8 cellular contexts compared by ENCODE assay signal in the genomic region with DNA sequence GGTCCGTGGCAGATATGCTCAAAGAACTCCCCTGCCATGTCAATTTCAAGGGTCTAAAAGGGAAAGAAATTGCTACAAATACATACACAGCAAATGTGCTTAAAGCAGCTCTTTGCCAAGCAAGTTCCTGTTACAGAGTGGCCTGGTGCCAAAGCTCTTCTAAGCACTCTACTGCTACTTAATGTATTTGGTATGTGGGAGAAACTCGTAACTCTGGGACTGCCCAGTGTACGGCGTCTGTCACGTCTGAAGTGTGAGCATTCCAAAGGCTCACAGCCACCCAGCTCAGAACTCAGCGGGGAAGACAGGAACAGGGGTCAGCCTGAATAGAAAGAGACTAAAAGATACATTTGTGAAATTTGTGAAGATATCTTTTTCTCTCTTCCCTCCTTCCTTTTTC. TPM values are rescaled to one million over a fixed set of nuclear protein-coding genes. Genes with fewer than 3 reads are reported as not detected.
DNase-seq lines count a peak whose midpoint lies in the region; ATAC-seq, FAIRE-seq and TF ChIP-seq lines count a peak whose summit lies in the region.

No MANE protein-coding gene starts in this region.

- H3K27ac ChIP-seq in A549: peak overlapping the region; percentile 75 to 82

- TF ChIP-seq CTCF in A549 (IDR thresholded peaks at IDR 0.05): no peak

- ATAC-seq in A549 (peak; percentile 89 to 97), SK-N-SH treated with all-trans-retinoic acid at 6 μM for 48 hours (peak; percentile 87), GM21515 (IDR thresholded peaks at IDR 0.05; ENCODE audit: unreplicated experiment) (no peak)

- H3K9me3 ChIP-seq in A549: no peaks in the 10 kb centered on the region

- POLR2A ChIA-PET in A549 (lab: Yijun Ruan, JAX): interaction anchor here (1.4 kb wide), 1 partner anchor 9 kb away, joined by 5 read pairs; no protein-coding TSS in a partner anchor

- H3K4me2 ChIP-seq in A549: peak overlapping the region; percentile 88

- TF ChIP-seq RAD21 in A549 (conservative IDR thresholded peaks at IDR 0.05 in 1 of 2, IDR thresholded peaks at IDR 0.05 in 1 of 2): peak; percentile 14 to 29; a peak in 2 of 5 replicates

- CTCF ChIA-PET in A549 (lab: Yijun Ruan, JAX): interaction anchor here (3.7 kb wide), 1 partner anchor 10 kb away, joined by 10 read pairs; no protein-coding TSS in a partner anchor

- peak; percentile 51 to 89 for DNase-seq in A549 (ENCODE audit: low read depth in 1 of 2, low spot score in 1 of 2)
- DNase-seq in HT1080 (ENCODE audit: low read depth): peak; percentile 89
- DNase-seq in glomerular visceral epithelial cell (ENCODE audit: extremely low spot score): peak; percentile 92
- peak; percentile 94 for DNase-seq in pulmonary artery endothelial cell (ENCODE audit: low read depth, low spot score)
- no peak for DNase-seq in activated CD4-positive, CD25-positive, alpha-beta regulatory T cell (lab: John Stamatoyannopoulos, UW)
- DNase-seq in SW480 (ENCODE audit: low spot score): no peak

- under 1% methylated on average over 6 of the region's 6 CpGs for WGBS in A549 (ENCODE audit: missing lambda C conversion rate)

- peak overlapping the region; percentile 30 for H3K4me3 ChIP-seq in A549

- TF ChIP-seq EP300 in A549 (IDR thresholded peaks at IDR 0.05): no peak

- H3K4me1 ChIP-seq in A549: peaks cover 54% of the 10 kb centered on the region

- TF ChIP-seq POLR2A in A549 (IDR thresholded peaks at IDR 0.05; ENCODE audit: low read length): no peak

- peak; percentile 59 for FAIRE-seq in A549 (lab: Jason Lieb, UNC)

TF ChIP-seq in A549, 52 proteins besides CTCF, POLR2A, EP300 and RAD21:
- TF ChIP-seq GATA3 (IDR thresholded peaks at IDR 0.05; ENCODE audit: borderline replicate concordance) (peak; percentile 21; the same call in 1 of the 2 replicates), MAFK (IDR thresholded peaks at IDR 0.05; ENCODE audit: partially characterized antibody) (peak; percentile 19), ZC3H11A (IDR thresholded peaks at IDR 0.05) (no peak)
- TF ChIP-seq, protein P1, sequence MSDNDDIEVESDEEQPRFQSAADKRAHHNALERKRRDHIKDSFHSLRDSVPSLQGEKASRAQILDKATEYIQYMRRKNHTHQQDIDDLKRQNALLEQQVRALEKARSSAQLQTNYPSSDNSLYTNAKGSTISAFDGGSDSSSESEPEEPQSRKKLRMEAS (IDR thresholded peaks at IDR 0.05): peak; percentile 65

TF ChIP-seq in SK-N-SH treated with all-trans-retinoic acid at 6 μM for 48 hours, 23 proteins besides CTCF, POLR2A, EP300 and RAD21:
- TF ChIP-seq ISL1 (CRISPR knock-in tag; IDR thresholded peaks at IDR 0.05) (peak; percentile 85), SNAI2 (CRISPR knock-in tag; IDR thresholded peaks at IDR 0.05) (no peak)
- TF ChIP-seq, protein P2, sequence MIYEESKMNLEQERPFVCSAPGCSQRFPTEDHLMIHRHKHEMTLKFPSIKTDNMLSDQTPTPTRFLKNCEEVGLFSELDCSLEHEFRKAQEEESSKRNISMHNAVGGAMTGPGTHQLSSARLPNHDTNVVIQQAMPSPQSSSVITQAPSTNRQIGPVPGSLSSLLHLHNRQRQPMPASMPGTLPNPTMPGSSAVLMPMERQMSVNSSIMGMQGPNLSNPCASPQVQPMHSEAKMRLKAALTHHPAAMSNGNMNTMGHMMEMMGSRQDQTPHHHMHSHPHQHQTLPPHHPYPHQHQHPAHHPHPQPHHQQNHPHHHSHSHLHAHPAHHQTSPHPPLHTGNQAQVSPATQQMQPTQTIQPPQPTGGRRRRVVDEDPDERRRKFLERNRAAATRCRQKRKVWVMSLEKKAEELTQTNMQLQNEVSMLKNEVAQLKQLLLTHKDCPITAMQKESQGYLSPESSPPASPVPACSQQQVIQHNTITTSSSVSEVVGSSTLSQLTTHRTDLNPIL (CRISPR knock-in tag; IDR thresholded peaks at IDR 0.05; ENCODE audit: low read depth): peak; percentile 48; the same call in 1 of the 2 replicates
- TF ChIP-seq, protein P3, sequence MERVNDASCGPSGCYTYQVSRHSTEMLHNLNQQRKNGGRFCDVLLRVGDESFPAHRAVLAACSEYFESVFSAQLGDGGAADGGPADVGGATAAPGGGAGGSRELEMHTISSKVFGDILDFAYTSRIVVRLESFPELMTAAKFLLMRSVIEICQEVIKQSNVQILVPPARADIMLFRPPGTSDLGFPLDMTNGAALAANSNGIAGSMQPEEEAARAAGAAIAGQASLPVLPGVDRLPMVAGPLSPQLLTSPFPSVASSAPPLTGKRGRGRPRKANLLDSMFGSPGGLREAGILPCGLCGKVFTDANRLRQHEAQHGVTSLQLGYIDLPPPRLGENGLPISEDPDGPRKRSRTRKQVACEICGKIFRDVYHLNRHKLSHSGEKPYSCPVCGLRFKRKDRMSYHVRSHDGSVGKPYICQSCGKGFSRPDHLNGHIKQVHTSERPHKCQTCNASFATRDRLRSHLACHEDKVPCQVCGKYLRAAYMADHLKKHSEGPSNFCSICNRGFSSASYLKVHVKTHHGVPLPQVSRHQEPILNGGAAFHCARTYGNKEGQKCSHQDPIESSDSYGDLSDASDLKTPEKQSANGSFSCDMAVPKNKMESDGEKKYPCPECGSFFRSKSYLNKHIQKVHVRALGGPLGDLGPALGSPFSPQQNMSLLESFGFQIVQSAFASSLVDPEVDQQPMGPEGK (CRISPR knock-in tag; IDR thresholded peaks at IDR 0.05; ENCODE audit: borderline replicate concordance): no peak
TF ChIP-seq in SK-N-SH treated with all-trans-retinoic acid at 6 μM for 48 hours: peak in this region for 2.

RNA-seq across cellular contexts. Expression of a gene that starts 54.6 kb away (rescaled TPM):
- polyA plus RNA-seq in A549 (2011; rRNA removed): 4.1 TPM in 2 replicates
- 0.87 and 1.1 TPM in 2 replicates for polyA plus RNA-seq in A549 (2012; cell fraction: cytosol; rRNA removed)
- polyA plus RNA-seq in A549 (2012; cell fraction: nucleus; rRNA removed): 1.2 and 2.1 TPM in 2 replicates
- polyA plus RNA-seq in A549 (2017; fragmentation: RNase III; extraction: RNeasy Plus Mini Kit Qiagen cat#74134 plus additional on column Dnase treatment): 0.66 to 1.4 TPM (median 0.92 TPM) in 3 replicates
- polyA minus RNA-seq in A549 (2011; rRNA and poly(A)+ RNA removed): 27.5 and 32.3 TPM in 2 replicates
- total RNA-seq in HT1080 (2014; rRNA removed; shearing (Covaris generic)): 9.9 and 19.6 TPM in 2 replicates
- 4.9 and 6.1 TPM in 2 replicates for polyA plus RNA-seq in HT1080 (2015; cell fraction: cytosol; rRNA removed)
- polyA plus RNA-seq in HT1080 (2015; cell fraction: nucleus; rRNA removed): 9.5 and 11.8 TPM in 2 replicates
- total RNA-seq in pulmonary artery endothelial cell: 49.5 and 56.3 TPM in 2 replicates

Comparison
In these comparisons a context has a peak if more than half of its experiments do, and no peak if none do; other contexts are left out.
1. DNase-seq: peak in A549 (2 of 2), HT1080 (single experiment), glomerular visceral epithelial cell (single experiment) and pulmonary artery endothelial cell (single experiment); none in activated CD4-positive, CD25-positive, alpha-beta regulatory T cell (0 of 4) and SW480 (single experiment).